ENCODE assay signal across 1 cellular context in the genomic region with DNA sequence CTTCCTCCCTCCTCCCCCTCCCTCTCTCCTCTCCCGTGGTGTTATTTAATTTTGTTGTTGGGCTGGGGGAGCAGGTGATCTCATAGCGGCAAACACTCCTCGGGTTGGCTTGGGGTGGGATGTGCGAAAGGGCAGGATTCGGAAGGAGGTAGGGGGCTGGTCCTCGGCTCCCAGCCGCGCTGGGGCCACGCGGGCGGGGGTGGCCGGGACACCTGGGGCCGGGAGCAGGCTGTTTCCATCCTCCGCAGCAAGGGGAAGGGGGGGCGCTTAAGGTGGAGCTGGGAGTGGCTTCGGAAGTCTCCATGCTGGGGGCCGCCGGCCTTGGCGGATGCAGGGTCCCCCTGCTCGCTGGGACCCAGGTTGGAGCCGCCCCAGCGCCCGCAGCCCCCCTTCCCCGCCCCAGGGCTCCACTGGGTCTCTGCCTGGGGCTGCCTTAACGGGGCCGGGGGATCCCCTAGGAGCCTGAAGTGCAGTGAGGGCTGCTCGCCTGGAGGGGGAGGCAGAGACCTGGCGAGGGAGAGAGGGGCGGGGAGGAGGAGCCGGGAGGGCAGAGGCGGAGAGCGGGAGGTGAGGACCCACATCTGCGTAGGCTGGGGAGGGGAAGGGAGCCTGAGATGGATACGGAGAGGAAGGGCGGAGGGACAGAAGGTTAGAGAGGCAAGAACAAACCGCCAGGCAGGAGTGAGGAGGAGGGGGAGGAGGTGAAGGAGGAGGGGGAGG.
TF ChIP-seq lines count a peak whose summit lies in the region.

No MANE protein-coding gene starts in this region.

TF ChIP-seq in HEK293, 187 proteins besides CTCF, POLR2A, EP300 and RAD21 (continued from another document):
- TF ChIP-seq, protein P1, sequence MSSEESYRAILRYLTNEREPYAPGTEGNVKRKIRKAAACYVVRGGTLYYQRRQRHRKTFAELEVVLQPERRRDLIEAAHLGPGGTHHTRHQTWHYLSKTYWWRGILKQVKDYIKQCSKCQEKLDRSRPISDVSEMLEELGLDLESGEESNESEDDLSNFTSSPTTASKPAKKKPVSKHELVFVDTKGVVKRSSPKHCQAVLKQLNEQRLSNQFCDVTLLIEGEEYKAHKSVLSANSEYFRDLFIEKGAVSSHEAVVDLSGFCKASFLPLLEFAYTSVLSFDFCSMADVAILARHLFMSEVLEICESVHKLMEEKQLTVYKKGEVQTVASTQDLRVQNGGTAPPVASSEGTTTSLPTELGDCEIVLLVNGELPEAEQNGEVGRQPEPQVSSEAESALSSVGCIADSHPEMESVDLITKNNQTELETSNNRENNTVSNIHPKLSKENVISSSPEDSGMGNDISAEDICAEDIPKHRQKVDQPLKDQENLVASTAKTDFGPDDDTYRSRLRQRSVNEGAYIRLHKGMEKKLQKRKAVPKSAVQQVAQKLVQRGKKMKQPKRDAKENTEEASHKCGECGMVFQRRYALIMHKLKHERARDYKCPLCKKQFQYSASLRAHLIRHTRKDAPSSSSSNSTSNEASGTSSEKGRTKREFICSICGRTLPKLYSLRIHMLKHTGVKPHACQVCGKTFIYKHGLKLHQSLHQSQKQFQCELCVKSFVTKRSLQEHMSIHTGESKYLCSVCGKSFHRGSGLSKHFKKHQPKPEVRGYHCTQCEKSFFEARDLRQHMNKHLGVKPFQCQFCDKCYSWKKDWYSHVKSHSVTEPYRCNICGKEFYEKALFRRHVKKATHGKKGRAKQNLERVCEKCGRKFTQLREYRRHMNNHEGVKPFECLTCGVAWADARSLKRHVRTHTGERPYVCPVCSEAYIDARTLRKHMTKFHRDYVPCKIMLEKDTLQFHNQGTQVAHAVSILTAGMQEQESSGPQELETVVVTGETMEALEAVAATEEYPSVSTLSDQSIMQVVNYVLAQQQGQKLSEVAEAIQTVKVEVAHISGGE (tag by site-specific recombination; conservative IDR thresholded peaks at IDR 0.05; ENCODE audit: low read depth), result no peak; the same call in none of the 2 replicates
- TF ChIP-seq ZNF202 (tag by site-specific recombination; IDR thresholded peaks at IDR 0.05; ENCODE audit: borderline replicate concordance) (no peak), ZNF140 (tag by site-specific recombination; IDR thresholded peaks at IDR 0.05) (no peak), ZNF391 (tag by site-specific recombination; IDR thresholded peaks at IDR 0.05; ENCODE audit: borderline replicate concordance, low read depth) (no peak; the same call in 1 of the 2 replicates)
